2 cellular contexts compared by ENCODE assay signal in genomic region chr2:95057535-95058453, GRCh38.
TF ChIP-seq lines count a peak whose summit lies in the region.

No MANE protein-coding gene starts in this region.

TF ChIP-seq in GM12878, 131 proteins besides CTCF, POLR2A, EP300 and RAD21:
- no peak for TF ChIP-seq CEBPZ (IDR thresholded peaks at IDR 0.05; ENCODE audit: low read depth, low read length)
- peak; percentile 60 for TF ChIP-seq SMARCA5 (IDR thresholded peaks at IDR 0.05)

TF ChIP-seq in SK-N-SH treated with all-trans-retinoic acid at 6 μM for 48 hours, 23 proteins besides CTCF, POLR2A, EP300 and RAD21 (continued from another document):
- TF ChIP-seq TSHZ2 (CRISPR knock-in tag; IDR thresholded peaks at IDR 0.05) (no peak), TOX (CRISPR knock-in tag; IDR thresholded peaks at IDR 0.05; ENCODE audit: borderline replicate concordance) (no peak), RARB (CRISPR knock-in tag; IDR thresholded peaks at IDR 0.05) (no peak), PPARA (CRISPR knock-in tag; IDR thresholded peaks at IDR 0.05; ENCODE audit: borderline replicate concordance) (no peak), PATZ1 (CRISPR knock-in tag; IDR thresholded peaks at IDR 0.05; ENCODE audit: borderline replicate concordance) (no peak), ZNF8 (CRISPR knock-in tag; IDR thresholded peaks at IDR 0.05) (no peak), POU6F1 (CRISPR knock-in tag; IDR thresholded peaks at IDR 0.05; ENCODE audit: borderline replicate concordance, low read depth) (no peak), CSRNP3 (CRISPR knock-in tag; IDR thresholded peaks at IDR 0.05) (no peak), BACH2 (CRISPR knock-in tag; IDR thresholded peaks at IDR 0.05; ENCODE audit: borderline replicate concordance) (no peak), ZFP30 (CRISPR knock-in tag; IDR thresholded peaks at IDR 0.05) (no peak), ESRRG (CRISPR knock-in tag; IDR thresholded peaks at IDR 0.05) (no peak), ISL1 (CRISPR knock-in tag; IDR thresholded peaks at IDR 0.05) (no peak), CREB5 (CRISPR knock-in tag; IDR thresholded peaks at IDR 0.05; ENCODE audit: low read depth) (no peak), ZNF565 (CRISPR knock-in tag; conservative IDR thresholded peaks at IDR 0.05; ENCODE audit: low read depth) (no peak), ZNF70 (CRISPR knock-in tag; IDR thresholded peaks at IDR 0.05) (no peak), ZFP3 (CRISPR knock-in tag; IDR thresholded peaks at IDR 0.05) (no peak)
